In the genomic region with DNA sequence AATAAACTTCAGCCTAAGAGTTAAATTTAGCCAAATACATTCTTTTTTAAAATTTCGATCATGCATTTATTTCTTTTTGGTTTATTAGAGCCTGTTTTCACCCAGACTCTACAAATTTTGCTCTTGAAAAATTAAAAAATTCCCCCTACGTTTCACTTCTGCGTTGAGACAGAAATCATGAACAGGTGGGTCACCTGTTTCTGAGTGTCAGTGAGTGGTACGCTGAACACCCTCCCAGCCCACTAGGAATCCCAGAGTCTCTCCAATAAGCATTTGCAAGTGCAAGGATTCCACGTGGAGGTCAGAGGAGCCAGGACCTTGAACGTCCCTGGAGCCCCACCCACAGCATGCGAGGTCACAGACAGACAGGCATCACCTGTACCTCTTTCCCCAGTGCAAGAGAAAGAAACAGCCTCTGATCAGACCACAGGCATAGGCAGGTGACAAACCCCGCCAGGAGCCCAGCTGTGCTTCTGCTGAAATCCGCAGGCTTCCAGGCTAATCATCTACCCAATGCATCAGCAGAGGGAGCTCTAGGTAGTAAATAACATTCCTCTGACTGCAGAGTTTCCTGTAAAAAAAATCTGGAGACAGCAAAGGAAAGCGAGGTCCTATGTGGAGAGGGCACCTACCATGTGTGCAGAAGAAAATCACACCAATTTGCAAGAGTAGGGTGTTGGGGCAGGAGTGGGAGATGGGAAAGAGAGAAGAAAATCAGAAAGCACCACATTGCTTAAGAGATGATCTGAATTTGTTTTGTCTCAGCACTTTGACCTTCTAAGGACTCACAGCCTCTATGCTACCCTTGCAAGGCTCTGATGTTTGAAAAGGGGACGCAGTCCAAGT, we compare ENCODE assay signal across 1 cellular context.
TF ChIP-seq lines count a peak whose summit lies in the region.

No MANE protein-coding gene starts in this region.

TF ChIP-seq in GM23338, 12 proteins besides CTCF, POLR2A, EP300 and RAD21 (continued from another document):
- TF ChIP-seq, protein P1, sequence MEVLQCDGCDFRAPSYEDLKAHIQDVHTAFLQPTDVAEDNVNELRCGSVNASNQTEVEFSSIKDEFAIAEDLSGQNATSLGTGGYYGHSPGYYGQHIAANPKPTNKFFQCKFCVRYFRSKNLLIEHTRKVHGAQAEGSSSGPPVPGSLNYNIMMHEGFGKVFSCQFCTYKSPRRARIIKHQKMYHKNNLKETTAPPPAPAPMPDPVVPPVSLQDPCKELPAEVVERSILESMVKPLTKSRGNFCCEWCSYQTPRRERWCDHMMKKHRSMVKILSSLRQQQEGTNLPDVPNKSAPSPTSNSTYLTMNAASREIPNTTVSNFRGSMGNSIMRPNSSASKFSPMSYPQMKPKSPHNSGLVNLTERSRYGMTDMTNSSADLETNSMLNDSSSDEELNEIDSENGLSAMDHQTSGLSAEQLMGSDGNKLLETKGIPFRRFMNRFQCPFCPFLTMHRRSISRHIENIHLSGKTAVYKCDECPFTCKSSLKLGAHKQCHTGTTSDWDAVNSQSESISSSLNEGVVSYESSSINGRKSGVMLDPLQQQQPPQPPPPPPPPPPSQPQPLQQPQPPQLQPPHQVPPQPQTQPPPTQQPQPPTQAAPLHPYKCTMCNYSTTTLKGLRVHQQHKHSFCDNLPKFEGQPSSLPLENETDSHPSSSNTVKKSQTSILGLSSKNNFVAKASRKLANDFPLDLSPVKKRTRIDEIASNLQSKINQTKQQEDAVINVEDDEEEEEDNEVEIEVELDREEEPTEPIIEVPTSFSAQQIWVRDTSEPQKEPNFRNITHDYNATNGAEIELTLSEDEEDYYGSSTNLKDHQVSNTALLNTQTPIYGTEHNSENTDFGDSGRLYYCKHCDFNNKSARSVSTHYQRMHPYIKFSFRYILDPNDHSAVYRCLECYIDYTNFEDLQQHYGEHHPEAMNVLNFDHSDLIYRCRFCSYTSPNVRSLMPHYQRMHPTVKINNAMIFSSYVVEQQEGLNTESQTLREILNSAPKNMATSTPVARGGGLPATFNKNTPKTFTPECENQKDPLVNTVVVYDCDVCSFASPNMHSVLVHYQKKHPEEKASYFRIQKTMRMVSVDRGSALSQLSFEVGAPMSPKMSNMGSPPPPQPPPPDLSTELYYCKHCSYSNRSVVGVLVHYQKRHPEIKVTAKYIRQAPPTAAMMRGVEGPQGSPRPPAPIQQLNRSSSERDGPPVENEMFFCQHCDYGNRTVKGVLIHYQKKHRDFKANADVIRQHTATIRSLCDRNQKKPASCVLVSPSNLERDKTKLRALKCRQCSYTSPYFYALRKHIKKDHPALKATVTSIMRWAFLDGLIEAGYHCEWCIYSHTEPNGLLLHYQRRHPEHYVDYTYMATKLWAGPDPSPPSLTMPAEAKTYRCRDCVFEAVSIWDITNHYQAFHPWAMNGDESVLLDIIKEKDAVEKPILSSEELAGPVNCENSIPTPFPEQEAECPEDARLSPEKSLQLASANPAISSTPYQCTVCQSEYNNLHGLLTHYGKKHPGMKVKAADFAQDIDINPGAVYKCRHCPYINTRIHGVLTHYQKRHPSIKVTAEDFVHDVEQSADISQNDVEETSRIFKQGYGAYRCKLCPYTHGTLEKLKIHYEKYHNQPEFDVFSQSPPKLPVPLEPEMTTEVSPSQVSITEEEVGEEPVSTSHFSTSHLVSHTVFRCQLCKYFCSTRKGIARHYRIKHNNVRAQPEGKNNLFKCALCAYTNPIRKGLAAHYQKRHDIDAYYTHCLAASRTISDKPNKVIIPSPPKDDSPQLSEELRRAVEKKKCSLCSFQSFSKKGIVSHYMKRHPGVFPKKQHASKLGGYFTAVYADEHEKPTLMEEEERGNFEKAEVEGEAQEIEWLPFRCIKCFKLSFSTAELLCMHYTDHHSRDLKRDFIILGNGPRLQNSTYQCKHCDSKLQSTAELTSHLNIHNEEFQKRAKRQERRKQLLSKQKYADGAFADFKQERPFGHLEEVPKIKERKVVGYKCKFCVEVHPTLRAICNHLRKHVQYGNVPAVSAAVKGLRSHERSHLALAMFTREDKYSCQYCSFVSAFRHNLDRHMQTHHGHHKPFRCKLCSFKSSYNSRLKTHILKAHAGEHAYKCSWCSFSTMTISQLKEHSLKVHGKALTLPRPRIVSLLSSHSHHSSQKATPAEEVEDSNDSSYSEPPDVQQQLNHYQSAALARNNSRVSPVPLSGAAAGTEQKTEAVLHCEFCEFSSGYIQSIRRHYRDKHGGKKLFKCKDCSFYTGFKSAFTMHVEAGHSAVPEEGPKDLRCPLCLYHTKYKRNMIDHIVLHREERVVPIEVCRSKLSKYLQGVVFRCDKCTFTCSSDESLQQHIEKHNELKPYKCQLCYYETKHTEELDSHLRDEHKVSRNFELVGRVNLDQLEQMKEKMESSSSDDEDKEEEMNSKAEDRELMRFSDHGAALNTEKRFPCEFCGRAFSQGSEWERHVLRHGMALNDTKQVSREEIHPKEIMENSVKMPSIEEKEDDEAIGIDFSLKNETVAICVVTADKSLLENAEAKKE (CRISPR knock-in tag; IDR thresholded peaks at IDR 0.05), result no peak
- TF ChIP-seq EZH2phosphoT487 (IDR thresholded peaks at IDR 0.05; ENCODE audit: unreplicated experiment) (no peak), STAT1 (IDR thresholded peaks at IDR 0.05; ENCODE audit: unreplicated experiment) (no peak), CREB1 (CRISPR knock-in tag; IDR thresholded peaks at IDR 0.05; ENCODE audit: low read depth) (no peak), EZH2 (IDR thresholded peaks at IDR 0.05; ENCODE audit: low read depth, unreplicated experiment) (no peak)
- TF ChIP-seq, protein P2, sequence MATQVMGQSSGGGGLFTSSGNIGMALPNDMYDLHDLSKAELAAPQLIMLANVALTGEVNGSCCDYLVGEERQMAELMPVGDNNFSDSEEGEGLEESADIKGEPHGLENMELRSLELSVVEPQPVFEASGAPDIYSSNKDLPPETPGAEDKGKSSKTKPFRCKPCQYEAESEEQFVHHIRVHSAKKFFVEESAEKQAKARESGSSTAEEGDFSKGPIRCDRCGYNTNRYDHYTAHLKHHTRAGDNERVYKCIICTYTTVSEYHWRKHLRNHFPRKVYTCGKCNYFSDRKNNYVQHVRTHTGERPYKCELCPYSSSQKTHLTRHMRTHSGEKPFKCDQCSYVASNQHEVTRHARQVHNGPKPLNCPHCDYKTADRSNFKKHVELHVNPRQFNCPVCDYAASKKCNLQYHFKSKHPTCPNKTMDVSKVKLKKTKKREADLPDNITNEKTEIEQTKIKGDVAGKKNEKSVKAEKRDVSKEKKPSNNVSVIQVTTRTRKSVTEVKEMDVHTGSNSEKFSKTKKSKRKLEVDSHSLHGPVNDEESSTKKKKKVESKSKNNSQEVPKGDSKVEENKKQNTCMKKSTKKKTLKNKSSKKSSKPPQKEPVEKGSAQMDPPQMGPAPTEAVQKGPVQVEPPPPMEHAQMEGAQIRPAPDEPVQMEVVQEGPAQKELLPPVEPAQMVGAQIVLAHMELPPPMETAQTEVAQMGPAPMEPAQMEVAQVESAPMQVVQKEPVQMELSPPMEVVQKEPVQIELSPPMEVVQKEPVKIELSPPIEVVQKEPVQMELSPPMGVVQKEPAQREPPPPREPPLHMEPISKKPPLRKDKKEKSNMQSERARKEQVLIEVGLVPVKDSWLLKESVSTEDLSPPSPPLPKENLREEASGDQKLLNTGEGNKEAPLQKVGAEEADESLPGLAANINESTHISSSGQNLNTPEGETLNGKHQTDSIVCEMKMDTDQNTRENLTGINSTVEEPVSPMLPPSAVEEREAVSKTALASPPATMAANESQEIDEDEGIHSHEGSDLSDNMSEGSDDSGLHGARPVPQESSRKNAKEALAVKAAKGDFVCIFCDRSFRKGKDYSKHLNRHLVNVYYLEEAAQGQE (IDR thresholded peaks at IDR 0.05; ENCODE audit: unreplicated experiment), result no peak
